In genomic region chr7:97751566-97751965, GRCh38 we compare ENCODE assay signal across 27 cellular contexts. TPM values are rescaled to one million over a fixed set of nuclear protein-coding genes. Genes with fewer than 3 reads are reported as not detected.
"Had no signal": no experiment of that assay in that cellular context is flagged by ENCODE, and none has a peak within 500 bp of the region (broad histone marks: within the 10 kb centered on the region; RNA-seq: fewer than 3 reads in every experiment).

No MANE protein-coding gene starts in this region.

- FAIRE-seq: colon, islet of Langerhans, keratinocyte had no signal

- ATAC-seq: effector memory CD8-positive, alpha-beta T cell; esophagus mucosa; gastrocnemius medialis; heart right ventricle; left cardiac atrium; left lung; left ventricle myocardium superior; lower lobe of right lung; mucosa of descending colon had no signal

- DNase-seq: dermis blood vessel endothelial cell; dorsolateral prefrontal cortex; effector CD8-positive, alpha-beta T cell; effector memory CD8-positive, alpha-beta T cell; endodermal cell; erythroblast; esophagus squamous epithelium; foreskin fibroblast; foreskin melanocyte; gastrocnemius medialis; glutamatergic neuron; head of caudate nucleus; heart right ventricle; hippocampal formation; left cardiac atrium; left lung; left ventricle myocardium superior; lower lobe of right lung; mesenchymal stem cell; mucosa of descending colon; naive B cell had no signal

RNA-seq across cellular contexts. Expression of gene TAC1, which starts 19.7 kb away (rescaled TPM):
- total RNA-seq: dermis blood vessel endothelial cell, endodermal cell, esophagus mucosa, esophagus squamous epithelium, heart right ventricle, left cardiac atrium, left lung, left ventricle myocardium superior, lower lobe of right lung, lung microvascular endothelial cell, myocyte had no signal
